8 cellular contexts compared by ENCODE assay signal in genomic region chr10:72274730-72275350, GRCh38. TPM values are rescaled to one million over a fixed set of nuclear protein-coding genes. Genes with fewer than 3 reads are reported as not detected.
A peak's percentile ranks its signal among the peaks of the same experiment; 100 is the strongest.
DNase-seq lines count a peak whose midpoint lies in the region; ATAC-seq, FAIRE-seq and TF ChIP-seq lines count a peak whose summit lies in the region.

No MANE protein-coding gene starts in this region.

- no peak for FAIRE-seq in RCC 7860 (lab: Jason Lieb, UNC)

- H3K9me2 ChIP-seq in Loucy (replicated peaks; ENCODE audit: low read depth, low read length): no peaks in the 10 kb centered on the region

- peak overlapping the region; percentile 71 for H3K27ac Mint-ChIP-seq in dendritic cell treated with granulocyte-macrophage colony-stimulating factor and Interleukin-4, amounts not matched to agents 40 ng/mL and 50 ng/mL, for 4 days

- peaks cover 15% of the 10 kb centered on the region for H3K27me3 Mint-ChIP-seq in dendritic cell treated with granulocyte-macrophage colony-stimulating factor and Interleukin-4, amounts not matched to agents 40 ng/mL and 50 ng/mL, for 4 days

- H3K4me1 Mint-ChIP-seq in dendritic cell treated with granulocyte-macrophage colony-stimulating factor and Interleukin-4, amounts not matched to agents 40 ng/mL and 50 ng/mL, for 4 days (ENCODE audit: low read depth): peaks cover 57% of the 10 kb centered on the region

- no peak overlapping the region for H2AFZ ChIP-seq in Loucy (ENCODE audit: low read length)

- peaks cover 28% of the 10 kb centered on the region for H3K36me3 Mint-ChIP-seq in dendritic cell treated with granulocyte-macrophage colony-stimulating factor and Interleukin-4, amounts not matched to agents 40 ng/mL and 50 ng/mL, for 4 days (ENCODE audit: low read depth)

- peaks cover 23% of the 10 kb centered on the region for H3K36me3 ChIP-seq in Loucy (ENCODE audit: insufficient read depth, low read length)

- peaks cover 54% of the 10 kb centered on the region for H3K4me1 ChIP-seq in Loucy (ENCODE audit: insufficient read depth, low read length, poor library complexity, severe bottlenecking)

- WGBS in lower leg skin, 2 donors: 6 to 22% methylated on average over 24 to 26 of the region's 26 CpGs

- peak overlapping the region; percentile 93 for H3K4me3 Mint-ChIP-seq in dendritic cell treated with granulocyte-macrophage colony-stimulating factor and Interleukin-4, amounts not matched to agents 40 ng/mL and 50 ng/mL, for 4 days

- H3K9me3 Mint-ChIP-seq in dendritic cell treated with granulocyte-macrophage colony-stimulating factor and Interleukin-4, amounts not matched to agents 40 ng/mL and 50 ng/mL, for 4 days: no peaks in the 10 kb centered on the region

- H3F3A ChIP-seq in Loucy (ENCODE audit: low read depth): no peaks in the 10 kb centered on the region

- peaks cover 18% of the 10 kb centered on the region for H3K27me3 ChIP-seq in Loucy (ENCODE audit: insufficient read depth, low read length, poor library complexity, severe bottlenecking)

- H3K79me2 ChIP-seq in Loucy (ENCODE audit: insufficient read depth, low read length): peaks cover 59% of the 10 kb centered on the region

- TF ChIP-seq CTCF in Loucy (conservative IDR thresholded peaks at IDR 0.05; ENCODE audit: low read length): peak; percentile 85
- peak in 1 of 3 donors; percentile 67 for TF ChIP-seq CTCF in lower leg skin (IDR thresholded peaks at IDR 0.05)

- peaks cover 33% of the 10 kb centered on the region for H4K20me1 ChIP-seq in Loucy (ENCODE audit: insufficient read depth, low read length, poor library complexity, severe bottlenecking)

- H3K4me2 ChIP-seq in Loucy (ENCODE audit: low read depth, low read length, poor library complexity, severe bottlenecking): peak overlapping the region; percentile 87

- ATAC-seq in HG03520 (IDR thresholded peaks at IDR 0.05; ENCODE audit: unreplicated experiment): no peak

- DNase-seq in ELR (ENCODE audit: low read depth) (peak; percentile 65), lower leg skin (ENCODE audit: low spot score in 2 of 2) (peak; percentile 71 to 93), RCC 7860 (ENCODE audit: low spot score) (no peak)
- peak; percentile 69 to 74 for DNase-seq in activated CD4-positive, alpha-beta T cell treated with anti-CD3 and anti-CD28 coated beads for 4 hours
- peak; percentile 54 for DNase-seq in stimulated activated CD8-positive, alpha-beta memory T cell treated with anti-CD3 and anti-CD28 coated beads, Interleukin-12 subunit alpha, Interleukin-12 subunit beta, amount 100 ng/mL, for 4 hours (ENCODE audit: low read depth)

- no peak for TF ChIP-seq POLR2A in lower leg skin (IDR thresholded peaks at IDR 0.05)

- H3K4me3 ChIP-seq in Loucy (ENCODE audit: low read length, poor library complexity, severe bottlenecking) (peak overlapping the region; percentile 77), lower leg skin (ENCODE audit: low read depth, poor library complexity, severe bottlenecking) (peak overlapping the region; percentile 98)

- intact Hi-C loops in dendritic cell treated with granulocyte-macrophage colony-stimulating factor and Interleukin-4, amounts not matched to agents 40 ng/mL and 50 ng/mL, for 4 days (cut with micrococcal nuclease): loop anchor here (5.0 kb wide), 1 partner anchor 62 kb away; no protein-coding TSS in a partner anchor
- intact Hi-C loops in lower leg skin (cut with DNase I; ENCODE audit: low total_unique reads): loop anchor here (10.0 kb wide), 1 partner anchor 60 kb away; no protein-coding TSS in a partner anchor

- H3K9ac ChIP-seq in Loucy (ENCODE audit: low read depth, low read length, poor library complexity, severe bottlenecking): peak overlapping the region; percentile 100

- no peaks in the 10 kb centered on the region for H3K9me3 ChIP-seq in Loucy (ENCODE audit: insufficient read depth, low read depth, low read length)

RNA-seq across cellular contexts. Expression of gene DDIT4, which starts 1.1 kb away (rescaled TPM):
- total RNA-seq in lower leg skin: 100 to 1,000 TPM; 274 to 929 (median 421) TPM

RNA-seq across cellular contexts. Expression of gene ASCC1, which starts 58.8 kb away (rescaled TPM):
- total RNA-seq in lower leg skin: 10 to 100 TPM; 17.7 to 33.3 (median 23.1) TPM

RNA-seq across cellular contexts. Expression of gene ANAPC16, which starts 59.0 kb away (rescaled TPM):
- total RNA-seq in lower leg skin: 100 to 1,000 TPM in 2 of 4 donors, 10 to 100 TPM in 2; 47.8 to 116 (median 100) TPM
